8 cellular contexts compared by ENCODE assay signal in genomic region chr17:7717756-7718350, GRCh38. TPM values are rescaled to one million over a fixed set of nuclear protein-coding genes. Genes with fewer than 3 reads are reported as not detected.
A peak's percentile ranks its signal among the peaks of the same experiment; 100 is the strongest.
DNase-seq lines count a peak whose midpoint lies in the region; ATAC-seq and TF ChIP-seq lines count a peak whose summit lies in the region.

No MANE protein-coding gene starts in this region.

- no peak overlapping the region for H3K27ac ChIP-seq in ACC112 (ENCODE audit: low read depth, low read length)
- no peak overlapping the region for H3K27ac ChIP-seq in HUES48 (ENCODE audit: low read depth, low read length)

- peaks cover 69% of the 10 kb centered on the region for H3K27me3 Mint-ChIP-seq in activated naive CD8-positive, alpha-beta T cell treated with anti-CD3 and anti-CD28 coated beads, Interleukin-2, amount 10 ng/mL, durations not matched to agents 7 days and 5 days
- peaks cover 91% of the 10 kb centered on the region for H3K27me3 Mint-ChIP-seq in stimulated activated naive CD8-positive, alpha-beta T cell treated with anti-CD3 and anti-CD28 coated beads, Interleukin-15, amount 100 ng/mL, for 72 hours

- H3K36me3 ChIP-seq in ACC112 (ENCODE audit: insufficient read depth, low read length) (no peaks in the 10 kb centered on the region), HUES48 (ENCODE audit: control insufficient read depth, insufficient read depth, low read length) (no peaks in the 10 kb centered on the region)

- H3K4me1 ChIP-seq in ACC112 (ENCODE audit: control insufficient read depth, insufficient read depth, low read length, unreplicated experiment) (no peaks in the 10 kb centered on the region), HUES48 (ENCODE audit: control insufficient read depth, insufficient read depth, low read length) (peaks cover 20% of the 10 kb centered on the region)

- H3K9me3 Mint-ChIP-seq in activated naive CD8-positive, alpha-beta T cell treated with anti-CD3 and anti-CD28 coated beads, Interleukin-2, amount 10 ng/mL, durations not matched to agents 7 days and 5 days = no peaks in the 10 kb centered on the region
- no peaks in the 10 kb centered on the region for H3K9me3 Mint-ChIP-seq in stimulated activated naive CD8-positive, alpha-beta T cell treated with anti-CD3 and anti-CD28 coated beads, Interleukin-15, amount 100 ng/mL, for 72 hours

- H3K4me3 ChIP-seq in ACC112 (ENCODE audit: low read depth, low read length) (peak overlapping the region; percentile 86), HUES48 (ENCODE audit: low read depth, low read length) (peak overlapping the region; percentile 90)

- peak overlapping the region; percentile 74 for H3K27ac Mint-ChIP-seq in activated naive CD8-positive, alpha-beta T cell treated with anti-CD3 and anti-CD28 coated beads, Interleukin-2, amount 10 ng/mL, durations not matched to agents 7 days and 5 days
- H3K27ac Mint-ChIP-seq in stimulated activated naive CD8-positive, alpha-beta T cell treated with anti-CD3 and anti-CD28 coated beads, Interleukin-15, amount 100 ng/mL, for 72 hours = no peak overlapping the region

- peaks cover 31% of the 10 kb centered on the region for H3K27me3 ChIP-seq in ACC112 (ENCODE audit: insufficient read depth, low read length)
- H3K27me3 ChIP-seq in HUES48 (ENCODE audit: control insufficient read depth, insufficient read depth, low read length) = peaks cover 17% of the 10 kb centered on the region

- peaks cover 33% of the 10 kb centered on the region for H3K4me1 Mint-ChIP-seq in activated naive CD8-positive, alpha-beta T cell treated with anti-CD3 and anti-CD28 coated beads, Interleukin-2, amount 10 ng/mL, durations not matched to agents 7 days and 5 days
- peaks cover 33% of the 10 kb centered on the region for H3K4me1 Mint-ChIP-seq in stimulated activated naive CD8-positive, alpha-beta T cell treated with anti-CD3 and anti-CD28 coated beads, Interleukin-15, amount 100 ng/mL, for 72 hours

- no peak overlapping the region for H3K9ac ChIP-seq in HUES48 (ENCODE audit: low read depth, low read length)

- peak overlapping the region; percentile 51 for H2AFZ ChIP-seq in ACC112 (ENCODE audit: low read length, unreplicated experiment)

- POLR2A ChIA-PET in activated naive CD8-positive, alpha-beta T cell treated with anti-CD3 and anti-CD28 coated beads, Interleukin-2, amount 10 ng/mL, durations not matched to agents 7 days and 5 days (lab: Charles Lee) = interaction anchor here (1.2 to 3.8 kb wide), 2 partner anchors 31 to 103 kb away, joined by 4 to 28 read pairs; partner anchors contain the start of genes FXR2, TP53 and WRAP53

- no peaks in the 10 kb centered on the region for H3K9me3 ChIP-seq in HUES48 (ENCODE audit: control insufficient read depth, insufficient read depth, low read length)

- H3K79me2 ChIP-seq in ACC112 (ENCODE audit: control insufficient read depth, insufficient read depth, low read length, unreplicated experiment) = no peaks in the 10 kb centered on the region

- no peaks in the 10 kb centered on the region for H3K36me3 Mint-ChIP-seq in activated naive CD8-positive, alpha-beta T cell treated with anti-CD3 and anti-CD28 coated beads, Interleukin-2, amount 10 ng/mL, durations not matched to agents 7 days and 5 days

- TF ChIP-seq CTCF in GM20000 (IDR thresholded peaks at IDR 0.05; ENCODE audit: extremely low read depth, missing control alignments) = no peak

- ATAC-seq in activated naive CD8-positive, alpha-beta T cell treated with anti-CD3 and anti-CD28 coated beads, Interleukin-2, amount 10 ng/mL, durations not matched to agents 7 days and 5 days (ENCODE audit: low read depth) = peak; percentile 89
- ATAC-seq in stimulated activated naive CD8-positive, alpha-beta T cell treated with anti-CD3 and anti-CD28 coated beads, Interleukin-15, amount 100 ng/mL, for 72 hours = peak; percentile 69

- peak overlapping the region; percentile 92 for H3K4me3 Mint-ChIP-seq in activated naive CD8-positive, alpha-beta T cell treated with anti-CD3 and anti-CD28 coated beads, Interleukin-2, amount 10 ng/mL, durations not matched to agents 7 days and 5 days
- peak overlapping the region; percentile 87 to 91 for H3K4me3 Mint-ChIP-seq in stimulated activated naive CD8-positive, alpha-beta T cell treated with anti-CD3 and anti-CD28 coated beads, Interleukin-15, amount 100 ng/mL, for 72 hours

- peak; percentile 78 for DNase-seq in activated naive CD8-positive, alpha-beta T cell treated with anti-CD3 and anti-CD28 coated beads, Interleukin-2, amount 10 ng/mL, durations not matched to agents 7 days and 5 days
- DNase-seq in iris pigment epithelial cell (ENCODE audit: low read depth) = peak; percentile 52
- DNase-seq in stimulated activated naive CD8-positive, alpha-beta T cell treated with anti-CD3 and anti-CD28 coated beads, Interleukin-15, amount 100 ng/mL, for 72 hours = no peak
- DNase-seq in cerebellar nuclear complex (lab: John Stamatoyannopoulos, UW) = no peak
- no peak for DNase-seq in NCI-H2196 treated with DMSO at 0.1 percent for 48 hours (lab: John Stamatoyannopoulos, UW; ENCODE audit: unreplicated experiment)
- DNase-seq in GM20000 (ENCODE audit: low spot score) = no peak

RNA-seq across cellular contexts. Expression of gene DNAH2, which starts 0.3 kb away (rescaled TPM):
- not detected for total RNA-seq in activated naive CD8-positive, alpha-beta T cell treated with anti-CD3 and anti-CD28 coated beads, Interleukin-2, amount 10 ng/mL, durations not matched to agents 7 days and 5 days

RNA-seq across cellular contexts. Expression of gene EFNB3, which starts 12.9 kb away (rescaled TPM):
- not detected for total RNA-seq in activated naive CD8-positive, alpha-beta T cell treated with anti-CD3 and anti-CD28 coated beads, Interleukin-2, amount 10 ng/mL, durations not matched to agents 7 days and 5 days

RNA-seq across cellular contexts. Expression of gene WRAP53, which starts 29.6 kb away (rescaled TPM):
- 10 to 100 TPM; 19.3 to 19.4 TPM for total RNA-seq in activated naive CD8-positive, alpha-beta T cell treated with anti-CD3 and anti-CD28 coated beads, Interleukin-2, amount 10 ng/mL, durations not matched to agents 7 days and 5 days

RNA-seq across cellular contexts. Expression of gene TP53, which starts 30.6 kb away (rescaled TPM):
- total RNA-seq in activated naive CD8-positive, alpha-beta T cell treated with anti-CD3 and anti-CD28 coated beads, Interleukin-2, amount 10 ng/mL, durations not matched to agents 7 days and 5 days = 100 to 1,000 TPM; 128 to 131 TPM

Comparison
In these comparisons a context has a peak if more than half of its experiments do, and no peak if none do; other contexts are left out.
1. DNase-seq: peak in activated naive CD8-positive, alpha-beta T cell treated with anti-CD3 and anti-CD28 coated beads, Interleukin-2, amount 10 ng/mL, durations not matched to agents 7 days and 5 days (single experiment) and iris pigment epithelial cell (single experiment); none in stimulated activated naive CD8-positive, alpha-beta T cell treated with anti-CD3 and anti-CD28 coated beads, Interleukin-15, amount 100 ng/mL, for 72 hours (0 of 2), cerebellar nuclear complex (0 of 2), NCI-H2196 treated with DMSO at 0.1 percent for 48 hours (single experiment) and GM20000 (single experiment).